18 cellular contexts compared by ENCODE assay signal in genomic region chr5:102893942-102894341, GRCh38.
"Had no signal": no experiment of that assay in that cellular context is flagged by ENCODE, and none has a peak within 500 bp of the region (broad histone marks: within the 10 kb centered on the region; RNA-seq: fewer than 3 reads in every experiment).

No MANE protein-coding gene starts in this region.

- H3K27me3 ChIP-seq: breast epithelium, heart right ventricle, suprapubic skin had no signal

- H3K9me3 ChIP-seq: breast epithelium, heart right ventricle, suprapubic skin had no signal

- H3K4me3 Mint-ChIP-seq: activated CD4-positive, alpha-beta T cell treated with anti-CD3 and anti-CD28 coated beads, Interleukin-2, amount 10 ng/mL, durations not matched to agents 7 days and 5 days; activated naive CD4-positive, alpha-beta T cell treated with anti-CD3 and anti-CD28 coated beads for 36 hours; activated T-cell treated with anti-CD3 and anti-CD28 coated beads, Interleukin-2, amount 50 U/mL, for 4 hours; stimulated activated naive CD8-positive, alpha-beta T cell treated with anti-CD3 and anti-CD28 coated beads, Interleukin-15, amount 100 ng/mL, for 72 hours; T-helper 1 cell treated with Interleukin-12 subunit alpha and Interleukin-12 subunit beta and Interleukin-4 antibody, amounts not matched to agents 30 μg/mL and 1 μg/mL, for 36 hours had no signal

- H3K27ac ChIP-seq: breast epithelium, coronary artery, heart right ventricle, suprapubic skin had no signal

- H3K4me1 Mint-ChIP-seq: activated CD4-positive, alpha-beta T cell treated with anti-CD3 and anti-CD28 coated beads, Interleukin-2, amount 10 ng/mL, durations not matched to agents 7 days and 5 days; stimulated activated naive CD8-positive, alpha-beta T cell treated with anti-CD3 and anti-CD28 coated beads, Interleukin-15, amount 100 ng/mL, for 72 hours had no signal

- ATAC-seq: activated CD4-positive, CD25-positive, alpha-beta regulatory T cell treated with anti-CD3 and anti-CD28 coated beads, Interleukin-2, amount 50 U/mL, for 24 hours; activated T-cell treated with anti-CD3 and anti-CD28 coated beads, Interleukin-2, amount 50 U/mL, for 4 hours; left lobe of liver; stimulated activated naive CD8-positive, alpha-beta T cell treated with anti-CD3 and anti-CD28 coated beads, Interleukin-15, amount 100 ng/mL, for 72 hours had no signal

- DNase-seq: activated CD4-positive, alpha-beta T cell treated with anti-CD3 and anti-CD28 coated beads, Interleukin-2, amount 10 ng/mL, durations not matched to agents 7 days and 5 days; activated CD8-positive, alpha-beta memory T cell treated with anti-CD3 and anti-CD28 coated beads, Interleukin-2, amount 50 U/mL, for 4 hours; activated naive CD4-positive, alpha-beta T cell treated with anti-CD3 and anti-CD28 coated beads for 36 hours; activated T-cell treated with anti-CD3 and anti-CD28 coated beads, Interleukin-2, amount 50 U/mL, for 4 hours; heart right ventricle; mammary epithelial cell; retina; small intestine; stimulated activated CD4-positive, alpha-beta T cell treated with anti-CD3 and anti-CD28 coated beads, Interleukin-15, amount 100 ng/mL, for 24 hours; stimulated activated CD4-positive, alpha-beta T cell treated with anti-CD3 and anti-CD28 coated beads, Interleukin-2, amount 100 ng/mL, for 48 hours; stimulated activated naive CD8-positive, alpha-beta T cell treated with anti-CD3 and anti-CD28 coated beads, Interleukin-15, amount 100 ng/mL, for 72 hours; trophoblast cell had no signal

- H3K4me1 ChIP-seq: breast epithelium, suprapubic skin had no signal

- H3K27ac Mint-ChIP-seq: activated CD4-positive, alpha-beta T cell treated with anti-CD3 and anti-CD28 coated beads, Interleukin-2, amount 10 ng/mL, durations not matched to agents 7 days and 5 days; activated naive CD4-positive, alpha-beta T cell treated with anti-CD3 and anti-CD28 coated beads for 36 hours; stimulated activated naive CD8-positive, alpha-beta T cell treated with anti-CD3 and anti-CD28 coated beads, Interleukin-15, amount 100 ng/mL, for 72 hours; T-helper 1 cell treated with Interleukin-12 subunit alpha and Interleukin-12 subunit beta and Interleukin-4 antibody, amounts not matched to agents 30 μg/mL and 1 μg/mL, for 36 hours had no signal

- H3K36me3 ChIP-seq: breast epithelium, heart right ventricle, suprapubic skin had no signal

- H3K27me3 Mint-ChIP-seq: activated CD4-positive, alpha-beta T cell treated with anti-CD3 and anti-CD28 coated beads, Interleukin-2, amount 10 ng/mL, durations not matched to agents 7 days and 5 days; stimulated activated naive CD8-positive, alpha-beta T cell treated with anti-CD3 and anti-CD28 coated beads, Interleukin-15, amount 100 ng/mL, for 72 hours had no signal

- H3K4me3 ChIP-seq: breast epithelium, coronary artery, heart right ventricle, suprapubic skin had no signal

- H3K9me3 Mint-ChIP-seq: activated CD4-positive, alpha-beta T cell treated with anti-CD3 and anti-CD28 coated beads, Interleukin-2, amount 10 ng/mL, durations not matched to agents 7 days and 5 days; activated naive CD4-positive, alpha-beta T cell treated with anti-CD3 and anti-CD28 coated beads for 36 hours; activated T-cell treated with anti-CD3 and anti-CD28 coated beads, Interleukin-2, amount 50 U/mL, for 4 hours; stimulated activated naive CD8-positive, alpha-beta T cell treated with anti-CD3 and anti-CD28 coated beads, Interleukin-15, amount 100 ng/mL, for 72 hours; T-helper 1 cell treated with Interleukin-12 subunit alpha and Interleukin-12 subunit beta and Interleukin-4 antibody, amounts not matched to agents 30 μg/mL and 1 μg/mL, for 36 hours had no signal
